In genomic region chr7:66681491-66682349, GRCh38 we compare ENCODE assay signal across 8 cellular contexts. TPM values are rescaled to one million over a fixed set of nuclear protein-coding genes. Genes with fewer than 3 reads are reported as not detected.
A peak's percentile ranks its signal among the peaks of the same experiment; 100 is the strongest.
DNase-seq lines count a peak whose midpoint lies in the region; ATAC-seq and TF ChIP-seq lines count a peak whose summit lies in the region.

No MANE protein-coding gene starts in this region.

- H3K9me3 Mint-ChIP-seq in activated T-cell treated with anti-CD3 and anti-CD28 coated beads, Interleukin-2, amount 50 U/mL, for 24 hours = no peaks in the 10 kb centered on the region

- TF ChIP-seq RAD21 in Ishikawa (IDR thresholded peaks at IDR 0.05; ENCODE audit: low read depth) = no peak

- peak overlapping the region; percentile 79 to 91 for H3K4me3 ChIP-seq in muscle layer of colon (ENCODE audit: low read depth in 1 of 2, low read length in 2 of 2)

- peaks cover 8% of the 10 kb centered on the region for H3K4me1 ChIP-seq in muscle layer of colon (ENCODE audit: insufficient read depth, low read length)

- H3K9me3 ChIP-seq in muscle layer of colon (ENCODE audit: low read length) = no peaks in the 10 kb centered on the region

- H3K27ac ChIP-seq in muscle layer of colon (ENCODE audit: low read depth, low read length) = peak overlapping the region; percentile 94

- peak overlapping the region; percentile 96 for H3K27ac Mint-ChIP-seq in activated T-cell treated with anti-CD3 and anti-CD28 coated beads, Interleukin-2, amount 50 U/mL, for 24 hours

- no peaks in the 10 kb centered on the region for H3K36me3 ChIP-seq in muscle layer of colon (ENCODE audit: insufficient read depth, low read length)

- H3K27me3 Mint-ChIP-seq in activated T-cell treated with anti-CD3 and anti-CD28 coated beads, Interleukin-2, amount 50 U/mL, for 24 hours = no peaks in the 10 kb centered on the region

- peak overlapping the region; percentile 92 for H3K4me3 Mint-ChIP-seq in activated T-cell treated with anti-CD3 and anti-CD28 coated beads, Interleukin-2, amount 50 U/mL, for 24 hours

- peaks cover 47% of the 10 kb centered on the region for H3K4me1 Mint-ChIP-seq in activated T-cell treated with anti-CD3 and anti-CD28 coated beads, Interleukin-2, amount 50 U/mL, for 24 hours (ENCODE audit: low read depth)

- no peaks in the 10 kb centered on the region for H3K27me3 ChIP-seq in muscle layer of colon (ENCODE audit: control insufficient read depth in 1 of 2, insufficient read depth in 2 of 2, low read length in 2 of 2)

- peak overlapping the region; percentile 91 for H3K9ac ChIP-seq in muscle layer of colon (ENCODE audit: low read length)

- TF ChIP-seq EP300 in Ishikawa (IDR thresholded peaks at IDR 0.05; ENCODE audit: borderline replicate concordance) = peak; percentile 36; the same call in 1 of the 2 replicates

- ATAC-seq in GM21619 (IDR thresholded peaks at IDR 0.05; ENCODE audit: unreplicated experiment) (peak; percentile 92), esophagus mucosa (peak; percentile 98)

- DNase-seq in DMS153 (lab: John Stamatoyannopoulos, UW) (peak; percentile 91), OCI-M2 (lab: John Stamatoyannopoulos, UW; ENCODE audit: unreplicated experiment) (peak; percentile 53)
- peak; percentile 95 for DNase-seq in activated T-cell treated with anti-CD3 and anti-CD28 coated beads, Interleukin-2, amount 50 U/mL, for 24 hours
- peak; percentile 86 to 96 for DNase-seq in stimulated activated CD8-positive, alpha-beta memory T cell treated with anti-CD3 and anti-CD28 coated beads, Interleukin-7, amount 100 ng/mL, for 1 hour (ENCODE audit: low read depth in 2 of 2)

- H3K36me3 Mint-ChIP-seq in activated T-cell treated with anti-CD3 and anti-CD28 coated beads, Interleukin-2, amount 50 U/mL, for 24 hours (ENCODE audit: low read depth) = peaks cover 17% of the 10 kb centered on the region

TF ChIP-seq in Ishikawa, 13 proteins besides CTCF, POLR2A, EP300 and RAD21:
- no peak; the same call in 1 of the 2 replicates for TF ChIP-seq USF1 (IDR thresholded peaks at IDR 0.05)
- TF ChIP-seq CEBPB (IDR thresholded peaks at IDR 0.05) = no peak
- TF ChIP-seq YY1 (IDR thresholded peaks at IDR 0.05; ENCODE audit: low read depth) = peak; percentile 33; the same call in 1 of the 2 replicates
- TF ChIP-seq EGR1 (IDR thresholded peaks at IDR 0.05) = peak; percentile 70
- TF ChIP-seq TEAD4 (IDR thresholded peaks at IDR 0.05) = peak; percentile 29; the same call in 1 of the 2 replicates
- no peak; the same call in 1 of the 2 replicates for TF ChIP-seq TCF12 (IDR thresholded peaks at IDR 0.05; ENCODE audit: low read depth)
- peak; percentile 90 for TF ChIP-seq TAF1 (IDR thresholded peaks at IDR 0.05; ENCODE audit: low read depth)
- no peak for TF ChIP-seq NFIC (IDR thresholded peaks at IDR 0.05)
- no peak for TF ChIP-seq ZBTB7A (IDR thresholded peaks at IDR 0.05; ENCODE audit: low read depth)
- TF ChIP-seq CREB1 (IDR thresholded peaks at IDR 0.05; ENCODE audit: low read depth) = peak; percentile 88
- peak; percentile 81 for TF ChIP-seq MAX (IDR thresholded peaks at IDR 0.05)
- TF ChIP-seq REST (IDR thresholded peaks at IDR 0.05; ENCODE audit: low read depth) = 0 out of 2 replicates have a peak, but pooled peaks have one; percentile 20
- TF ChIP-seq FOXM1 (IDR thresholded peaks at IDR 0.05; ENCODE audit: borderline replicate concordance, low read depth) = 0 out of 2 replicates have a peak, but pooled peaks have one; percentile 12
TF ChIP-seq in Ishikawa: peak in this region for 8.

RNA-seq across cellular contexts. Expression of gene KCTD7, which starts 53.0 kb away (rescaled TPM):
- total RNA-seq in esophagus mucosa = 2.1 TPM

RNA-seq across cellular contexts. Expression of gene RABGEF1, which starts 58.8 kb away (rescaled TPM):
- 26.9 TPM for total RNA-seq in esophagus mucosa

Comparison
In these comparisons a context has a peak if more than half of its experiments do, and no peak if none do; other contexts are left out.
1. Peak in every context shown above with its lines: DNase-seq, ATAC-seq, H3K4me3 ChIP-seq and H3K27ac ChIP-seq.